ENCODE assay signal across 8 cellular contexts in genomic region chr14:91363776-91364523, GRCh38. TPM values are rescaled to one million over a fixed set of nuclear protein-coding genes. Genes with fewer than 3 reads are reported as not detected.
DNase-seq lines count a peak whose midpoint lies in the region; ATAC-seq and TF ChIP-seq lines count a peak whose summit lies in the region.

No MANE protein-coding gene starts in this region.

- H3K4me3 ChIP-seq in upper lobe of left lung (no peak overlapping the region), ascending aorta (no peak overlapping the region)

- H3K4me1 ChIP-seq in upper lobe of left lung (peaks cover 36 to 83% (median 58%) of the 10 kb centered on the region in 4 donors), ascending aorta (no peaks in the 10 kb centered on the region)

- WGBS in upper lobe of left lung, 2 donors, result 52 to 72% methylated on average over 7 to 10 of the region's 10 CpGs

- TF ChIP-seq CTCF in upper lobe of left lung (IDR thresholded peaks at IDR 0.05), result no peak
- TF ChIP-seq CTCF in Calu3 (IDR thresholded peaks at IDR 0.05; ENCODE audit: unreplicated experiment), result no peak
- TF ChIP-seq CTCF in ascending aorta (IDR thresholded peaks at IDR 0.05), result no peak

- H3K9me3 Mint-ChIP-seq in T-cell (no peaks in the 10 kb centered on the region), Calu3 (ENCODE audit: low read depth, unreplicated experiment) (no peaks in the 10 kb centered on the region)

- CTCF ChIA-PET in T-cell (lab: Charles Lee), result no interaction called here
- CTCF ChIA-PET in Calu3 (lab: Charles Lee), result no interaction called here

- POLR2A ChIA-PET in T-cell (lab: Charles Lee), result no interaction called here

- H3K27ac ChIP-seq in upper lobe of left lung (peak overlapping the region in 3 of 4 donors; percentile 8 to 63 (median 52)), ascending aorta (no peak overlapping the region)

- H3K27ac Mint-ChIP-seq in T-cell (peak overlapping the region; percentile 51 to 70), Calu3 (ENCODE audit: unreplicated experiment) (no peak overlapping the region)

- intact Hi-C loops in Calu3 (cut with micrococcal nuclease; ENCODE audit: unreplicated experiment), result no loop called here
- intact Hi-C loops in ascending aorta (cut with DNase I), result no loop called here

- H3K9me3 ChIP-seq in upper lobe of left lung (no peaks in the 10 kb centered on the region), ascending aorta (no peaks in the 10 kb centered on the region)

- in situ Hi-C loops in GM18951 (cut with MboI; ENCODE audit: low sequenced_read_pairs, unreplicated experiment), result no loop called here

- no peaks in the 10 kb centered on the region for H3K27me3 ChIP-seq in upper lobe of left lung
- H3K27me3 ChIP-seq in ascending aorta, result no peaks in the 10 kb centered on the region

- H3K4me1 Mint-ChIP-seq in T-cell (peaks cover 84 to 92% (median 86%) of the 10 kb centered on the region in 3 donors), Calu3 (ENCODE audit: low read depth, unreplicated experiment) (peaks cover 13% of the 10 kb centered on the region)

- H3K27me3 Mint-ChIP-seq in T-cell (no peaks in the 10 kb centered on the region), Calu3 (ENCODE audit: unreplicated experiment) (no peaks in the 10 kb centered on the region)

- no peak for TF ChIP-seq EP300 in upper lobe of left lung (IDR thresholded peaks at IDR 0.05)

- no TSS peak for BruUV-seq in Calu3 (replicated peaks; lab: Mats Ljungman, UMichigan)

- TF ChIP-seq POLR2A in GM18951 (IDR thresholded peaks at IDR 0.05; ENCODE audit: extremely low read depth, insufficient read depth, insufficient read length) (peak; percentile 38), upper lobe of left lung (IDR thresholded peaks at IDR 0.05) (no peak)

- peak; percentile 37 for ATAC-seq in HG03039 (IDR thresholded peaks at IDR 0.05; ENCODE audit: unreplicated experiment)
- ATAC-seq in T-cell (replicated peaks in 1 of 4), result no peak
- peak in 1 of 2 donors; percentile 60 for ATAC-seq in upper lobe of left lung (ENCODE audit: low FRiP score in 2 of 2)

- H3K4me3 Mint-ChIP-seq in T-cell (peak overlapping the region in 1 of 3 donors; percentile 30), Calu3 (ENCODE audit: low read depth, unreplicated experiment) (no peak overlapping the region)

- H3K36me3 ChIP-seq in upper lobe of left lung (no peaks in the 10 kb centered on the region), ascending aorta (no peaks in the 10 kb centered on the region)

- H3K36me3 Mint-ChIP-seq in T-cell, result peaks cover 4% of the 10 kb centered on the region
- peaks cover 16% of the 10 kb centered on the region for H3K36me3 Mint-ChIP-seq in Calu3 (ENCODE audit: insufficient read depth, unreplicated experiment)

- DNase-seq in Ammon's horn (ENCODE audit: low spot score) (peak; percentile 39), T-cell (peak in 1 of 34 experiments; percentile 41), upper lobe of left lung (peak; percentile 68 to 71), Calu3 (no peak), ascending aorta (ENCODE audit: low spot score in 2 of 2) (no peak)
- no peak for DNase-seq in activated CD8-positive, alpha-beta memory T cell treated with anti-CD3 and anti-CD28 coated beads for 24 hours

RNA-seq across cellular contexts. Expression of gene CCDC88C, which starts 53.7 kb away (rescaled TPM):
- total RNA-seq in T-cell (100 to 1,000 TPM; 260 to 368 (median 275) TPM), upper lobe of left lung (100 to 1,000 TPM in 1 of 6 donors, 10 to 100 TPM in 5; 33.1 to 119 (median 54.5) TPM), Calu3 (2022) (33.2 and 43.9 TPM in 2 replicates), ascending aorta (9.2 TPM)

Comparison
In these comparisons a context has a peak if more than half of its experiments do, and no peak if none do; other contexts are left out.
1. DNase-seq: peak in Ammon's horn (single experiment) and upper lobe of left lung (2 of 2); none in activated CD8-positive, alpha-beta memory T cell treated with anti-CD3 and anti-CD28 coated beads for 24 hours (single experiment), Calu3 (single experiment) and ascending aorta (0 of 2).
2. H3K27ac ChIP-seq: peak in upper lobe of left lung (3 of 4); none in ascending aorta (0 of 2).